Comparison of ENCODE assay signal across 8 cellular contexts in genomic region chr11:105862736-105863367, GRCh38.
DNase-seq lines count a peak whose midpoint lies in the region; ATAC-seq and TF ChIP-seq lines count a peak whose summit lies in the region.

No MANE protein-coding gene starts in this region.

- TF ChIP-seq POLR2A in vagina (IDR thresholded peaks at IDR 0.05) = no peak

- no peaks in the 10 kb centered on the region for H3K9me3 ChIP-seq in left ventricle myocardium inferior (replicated peaks)
- no peaks in the 10 kb centered on the region for H3K9me3 ChIP-seq in vagina

- in situ Hi-C loops in astrocyte of the cerebellum (cut with HindIII; ENCODE audit: low sequenced_read_pairs) = no loop called here

- no peak for DNase-seq in left ventricle myocardium inferior
- DNase-seq in left ventricle myocardium superior = no peak
- DNase-seq in NCI-H2196 treated with DMSO at 0.1 percent for 48 hours (lab: John Stamatoyannopoulos, UW; ENCODE audit: unreplicated experiment) = peak; percentile 11
- DNase-seq in astrocyte of the cerebellum (ENCODE audit: low read depth) = peak; percentile 53
- DNase-seq in kidney glomerular epithelial cell (lab: John Stamatoyannopoulos, UW) = peak; percentile 65
- no peak for DNase-seq in vagina (ENCODE audit: extremely low spot score in 2 of 2)
- DNase-seq in islet precursor cell = no peak

- H3K27me3 ChIP-seq in left ventricle myocardium inferior (ENCODE audit: low read depth) (peaks cover 10% of the 10 kb centered on the region), vagina (no peaks in the 10 kb centered on the region)

- H3K27ac ChIP-seq in left ventricle myocardium inferior (replicated peaks) (no peak overlapping the region), vagina (no peak overlapping the region)

- intact Hi-C loops in left ventricle myocardium inferior (cut with micrococcal nuclease) (no loop called here), left ventricle myocardium superior (cut with micrococcal nuclease) (no loop called here), vagina (cut with DNase I) (no loop called here)

- H3K4me1 ChIP-seq in left ventricle myocardium inferior = no peaks in the 10 kb centered on the region
- H3K4me1 ChIP-seq in vagina = no peaks in the 10 kb centered on the region

- no peak overlapping the region for H3K4me3 ChIP-seq in left ventricle myocardium inferior
- no peak overlapping the region for H3K4me3 ChIP-seq in astrocyte of the cerebellum (ENCODE audit: low read depth, low read length)
- no peak overlapping the region for H3K4me3 ChIP-seq in vagina

- ATAC-seq in left ventricle myocardium superior = no peak
- ATAC-seq in HG02973 (IDR thresholded peaks at IDR 0.05; ENCODE audit: unreplicated experiment) = peak; percentile 71

- peak; percentile 73 for TF ChIP-seq CTCF in left ventricle myocardium inferior (IDR thresholded peaks at IDR 0.05; ENCODE audit: borderline replicate concordance)
- peak; percentile 63 for TF ChIP-seq CTCF in astrocyte of the cerebellum (IDR thresholded peaks at IDR 0.05; ENCODE audit: low read depth, low read length, missing control alignments)
- TF ChIP-seq CTCF in vagina (IDR thresholded peaks at IDR 0.05) = peak in 2 of 3 experiments; percentile 52 to 59

- H3K36me3 ChIP-seq in left ventricle myocardium inferior = no peaks in the 10 kb centered on the region
- no peaks in the 10 kb centered on the region for H3K36me3 ChIP-seq in vagina

Comparison
In these comparisons a context has a peak if more than half of its experiments do, and no peak if none do; other contexts are left out.
1. DNase-seq: peak in NCI-H2196 treated with DMSO at 0.1 percent for 48 hours (single experiment), astrocyte of the cerebellum (single experiment) and kidney glomerular epithelial cell (single experiment); none in left ventricle myocardium inferior (single experiment), left ventricle myocardium superior (single experiment), vagina (0 of 2) and islet precursor cell (single experiment).
2. Peak in every context shown above with its lines, with median percentiles within 50 percentile points of each other: CTCF ChIP-seq.